8 cellular contexts compared by ENCODE assay signal in genomic region chr10:101889256-101890210, GRCh38. TPM values are rescaled to one million over a fixed set of nuclear protein-coding genes. Genes with fewer than 3 reads are reported as not detected.
DNase-seq lines count a peak whose midpoint lies in the region; ATAC-seq, FAIRE-seq and TF ChIP-seq lines count a peak whose summit lies in the region.

No MANE protein-coding gene starts in this region.

- H3K4me1 ChIP-seq in CD8-positive, alpha-beta T cell (ENCODE audit: insufficient read depth, low read length) = no peaks in the 10 kb centered on the region

- CTCF ChIA-PET in CD8-positive, alpha-beta T cell (lab: Charles Lee) = interaction anchor here (0.7 to 3.7 kb wide), 22 partner anchors 9 to 189 kb away, joined by 3 to 31 read pairs (median 4); no protein-coding TSS in a partner anchor
- CTCF ChIA-PET in WTC11 (lab: Charles Lee) = interaction anchor here (0.5 to 10.1 kb wide), 47 partner anchors 8 to 309 kb away, joined by 3 to 147 read pairs (median 5); partner anchors contain the start of genes KCNIP2 and OGA

- peak; percentile 88 for TF ChIP-seq CTCF in CD8-positive, alpha-beta T cell (IDR thresholded peaks at IDR 0.05)
- peak; percentile 75; the same call in 1 of the 2 replicates for TF ChIP-seq CTCF in WTC11 (IDR thresholded peaks at IDR 0.05)
- TF ChIP-seq CTCF in bronchial epithelial cell (IDR thresholded peaks at IDR 0.05; ENCODE audit: insufficient read depth, low read length, severe bottlenecking) = peak; percentile 86

- H3K4me1 Mint-ChIP-seq in CD8-positive, alpha-beta T cell (ENCODE audit: low read depth) = no peaks in the 10 kb centered on the region
- H3K4me1 Mint-ChIP-seq in WTC11 = no peaks in the 10 kb centered on the region

- H3K36me3 ChIP-seq in CD8-positive, alpha-beta T cell (ENCODE audit: insufficient read depth, low read length) = no peaks in the 10 kb centered on the region
- no peaks in the 10 kb centered on the region for H3K36me3 ChIP-seq in bronchial epithelial cell (ENCODE audit: control insufficient read depth, insufficient read depth, low read length)

- peak; percentile 27 to 73 (median 63) for DNase-seq in CD8-positive, alpha-beta T cell
- DNase-seq in NCI-H2081 (lab: John Stamatoyannopoulos, UW) = peak; percentile 31 to 46
- peak; percentile 90 for DNase-seq in WTC11 (ENCODE audit: low spot score)
- peak; percentile 61 for DNase-seq in bronchial epithelial cell (ENCODE audit: low read depth)
- DNase-seq in kidney glomerular epithelial cell (lab: John Stamatoyannopoulos, UW) = peak; percentile 35
- DNase-seq in stimulated activated CD4-positive, alpha-beta T cell treated with anti-CD3 and anti-CD28 coated beads, Interleukin-2, amount 100 ng/mL, for 4 hours (ENCODE audit: low read depth) = peak; percentile 52

- peak; percentile 76 for ATAC-seq in CD8-positive, alpha-beta T cell
- ATAC-seq in GM21529 (IDR thresholded peaks at IDR 0.05; ENCODE audit: unreplicated experiment) (peak; percentile 70), WTC11 (peak; percentile 91), HG03460 (IDR thresholded peaks at IDR 0.05; ENCODE audit: unreplicated experiment) (no peak)

- no peaks in the 10 kb centered on the region for H3K27me3 ChIP-seq in CD8-positive, alpha-beta T cell (ENCODE audit: insufficient read depth, low read length)
- H3K27me3 ChIP-seq in bronchial epithelial cell (ENCODE audit: control insufficient read depth, insufficient read depth, low read length) = no peaks in the 10 kb centered on the region

- H3K9me3 Mint-ChIP-seq in CD8-positive, alpha-beta T cell = no peaks in the 10 kb centered on the region
- H3K9me3 Mint-ChIP-seq in WTC11 = no peaks in the 10 kb centered on the region

- no peaks in the 10 kb centered on the region for H3K9me3 ChIP-seq in CD8-positive, alpha-beta T cell (ENCODE audit: low read length)

- FAIRE-seq in bronchial epithelial cell (lab: Jason Lieb, UNC) = no peak

- no peak overlapping the region for H3K27ac ChIP-seq in CD8-positive, alpha-beta T cell (ENCODE audit: low read depth, low read length)

- H3K36me3 Mint-ChIP-seq in CD8-positive, alpha-beta T cell = peaks cover 38% of the 10 kb centered on the region
- no peaks in the 10 kb centered on the region for H3K36me3 Mint-ChIP-seq in WTC11

- intact Hi-C loops in CD8-positive, alpha-beta T cell (cut with DNase I, micrococcal nuclease) = loop anchor here (1.0 to 2.0 kb wide), 3 partner anchors 120 to 184 kb away; no protein-coding TSS in a partner anchor

- no peaks in the 10 kb centered on the region for H3K27me3 Mint-ChIP-seq in CD8-positive, alpha-beta T cell (ENCODE audit: low read depth)
- H3K27me3 Mint-ChIP-seq in WTC11 (ENCODE audit: low read depth) = no peaks in the 10 kb centered on the region

- no peak overlapping the region for H3K4me3 Mint-ChIP-seq in CD8-positive, alpha-beta T cell
- no peak overlapping the region for H3K4me3 Mint-ChIP-seq in WTC11

- H3K27ac Mint-ChIP-seq in CD8-positive, alpha-beta T cell = no peak overlapping the region
- H3K27ac Mint-ChIP-seq in WTC11 = no peak overlapping the region

- no peak overlapping the region for H3K4me3 ChIP-seq in CD8-positive, alpha-beta T cell (ENCODE audit: low read depth, low read length)
- no peak overlapping the region for H3K4me3 ChIP-seq in bronchial epithelial cell (ENCODE audit: low read depth, low read length)

- POLR2A ChIA-PET in CD8-positive, alpha-beta T cell (lab: Charles Lee) = interaction anchor here (1.0 kb wide), 1 partner anchor 46 kb away, joined by 3 read pairs; no protein-coding TSS in a partner anchor
- POLR2A ChIA-PET in WTC11 (lab: Charles Lee) = interaction anchor here (1.0 to 1.6 kb wide), 2 partner anchors 9 kb away, joined by 3 to 4 read pairs; no protein-coding TSS in a partner anchor

TF ChIP-seq in WTC11, 78 proteins besides CTCF, POLR2A, EP300 and RAD21 (continues in another document):
- TF ChIP-seq GABPB1 (CRISPR knock-in tag; IDR thresholded peaks at IDR 0.05) = no peak
- no peak for TF ChIP-seq EMX1 (CRISPR knock-in tag; IDR thresholded peaks at IDR 0.05)
- TF ChIP-seq, protein P1, sequence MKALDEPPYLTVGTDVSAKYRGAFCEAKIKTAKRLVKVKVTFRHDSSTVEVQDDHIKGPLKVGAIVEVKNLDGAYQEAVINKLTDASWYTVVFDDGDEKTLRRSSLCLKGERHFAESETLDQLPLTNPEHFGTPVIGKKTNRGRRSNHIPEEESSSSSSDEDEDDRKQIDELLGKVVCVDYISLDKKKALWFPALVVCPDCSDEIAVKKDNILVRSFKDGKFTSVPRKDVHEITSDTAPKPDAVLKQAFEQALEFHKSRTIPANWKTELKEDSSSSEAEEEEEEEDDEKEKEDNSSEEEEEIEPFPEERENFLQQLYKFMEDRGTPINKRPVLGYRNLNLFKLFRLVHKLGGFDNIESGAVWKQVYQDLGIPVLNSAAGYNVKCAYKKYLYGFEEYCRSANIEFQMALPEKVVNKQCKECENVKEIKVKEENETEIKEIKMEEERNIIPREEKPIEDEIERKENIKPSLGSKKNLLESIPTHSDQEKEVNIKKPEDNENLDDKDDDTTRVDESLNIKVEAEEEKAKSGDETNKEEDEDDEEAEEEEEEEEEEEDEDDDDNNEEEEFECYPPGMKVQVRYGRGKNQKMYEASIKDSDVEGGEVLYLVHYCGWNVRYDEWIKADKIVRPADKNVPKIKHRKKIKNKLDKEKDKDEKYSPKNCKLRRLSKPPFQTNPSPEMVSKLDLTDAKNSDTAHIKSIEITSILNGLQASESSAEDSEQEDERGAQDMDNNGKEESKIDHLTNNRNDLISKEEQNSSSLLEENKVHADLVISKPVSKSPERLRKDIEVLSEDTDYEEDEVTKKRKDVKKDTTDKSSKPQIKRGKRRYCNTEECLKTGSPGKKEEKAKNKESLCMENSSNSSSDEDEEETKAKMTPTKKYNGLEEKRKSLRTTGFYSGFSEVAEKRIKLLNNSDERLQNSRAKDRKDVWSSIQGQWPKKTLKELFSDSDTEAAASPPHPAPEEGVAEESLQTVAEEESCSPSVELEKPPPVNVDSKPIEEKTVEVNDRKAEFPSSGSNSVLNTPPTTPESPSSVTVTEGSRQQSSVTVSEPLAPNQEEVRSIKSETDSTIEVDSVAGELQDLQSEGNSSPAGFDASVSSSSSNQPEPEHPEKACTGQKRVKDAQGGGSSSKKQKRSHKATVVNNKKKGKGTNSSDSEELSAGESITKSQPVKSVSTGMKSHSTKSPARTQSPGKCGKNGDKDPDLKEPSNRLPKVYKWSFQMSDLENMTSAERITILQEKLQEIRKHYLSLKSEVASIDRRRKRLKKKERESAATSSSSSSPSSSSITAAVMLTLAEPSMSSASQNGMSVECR (CRISPR knock-in tag; IDR thresholded peaks at IDR 0.05; ENCODE audit: borderline replicate concordance) = no peak
- TF ChIP-seq FOXP4 (CRISPR knock-in tag; IDR thresholded peaks at IDR 0.05) = no peak
- no peak for TF ChIP-seq ZNF425 (CRISPR knock-in tag; conservative IDR thresholded peaks at IDR 0.05)
- no peak for TF ChIP-seq ZNF416 (CRISPR knock-in tag; IDR thresholded peaks at IDR 0.05)
- TF ChIP-seq SMAD3 (CRISPR knock-in tag; IDR thresholded peaks at IDR 0.05; ENCODE audit: borderline replicate concordance) = no peak
- TF ChIP-seq NR1H2 (CRISPR knock-in tag; IDR thresholded peaks at IDR 0.05) = no peak
- no peak for TF ChIP-seq RELA (CRISPR knock-in tag; IDR thresholded peaks at IDR 0.05; ENCODE audit: borderline replicate concordance)
- no peak for TF ChIP-seq JAZF1 (CRISPR knock-in tag; IDR thresholded peaks at IDR 0.05)
- TF ChIP-seq PRRX2 (CRISPR knock-in tag; IDR thresholded peaks at IDR 0.05) = no peak
- TF ChIP-seq SP1 (CRISPR knock-in tag; conservative IDR thresholded peaks at IDR 0.05) = no peak
- TF ChIP-seq FOXK1 (CRISPR knock-in tag; IDR thresholded peaks at IDR 0.05) = no peak
- no peak for TF ChIP-seq MXD4 (CRISPR knock-in tag; IDR thresholded peaks at IDR 0.05; ENCODE audit: borderline replicate concordance)
- no peak for TF ChIP-seq TP53 (CRISPR knock-in tag; IDR thresholded peaks at IDR 0.05)

RNA-seq across cellular contexts. Expression of gene KCNIP2, which starts 45.9 kb away (rescaled TPM):
- total RNA-seq in CD8-positive, alpha-beta T cell = 1 to 10 TPM in 1 of 2 experiments, under 1 TPM in 1; 0.87 to 1.1 TPM
- total RNA-seq in WTC11 (2021) (4.5 to 5.4 TPM (median 5.2 TPM) in 3 replicates), bronchial epithelial cell (0.51 TPM in 1 of 2 replicates, not detected in the other)

Comparison
In these comparisons a context has a peak if more than half of its experiments do, and no peak if none do; other contexts are left out.
1. DNase-seq: peak in every context shown above with its lines; median percentile 90 in WTC11; 63 in CD8-positive, alpha-beta T cell; 61 in bronchial epithelial cell; 52 in stimulated activated CD4-positive, alpha-beta T cell treated with anti-CD3 and anti-CD28 coated beads, Interleukin-2, amount 100 ng/mL, for 4 hours; 38 in NCI-H2081; 35 in kidney glomerular epithelial cell.